1 cellular context compared by ENCODE assay signal in the genomic region with DNA sequence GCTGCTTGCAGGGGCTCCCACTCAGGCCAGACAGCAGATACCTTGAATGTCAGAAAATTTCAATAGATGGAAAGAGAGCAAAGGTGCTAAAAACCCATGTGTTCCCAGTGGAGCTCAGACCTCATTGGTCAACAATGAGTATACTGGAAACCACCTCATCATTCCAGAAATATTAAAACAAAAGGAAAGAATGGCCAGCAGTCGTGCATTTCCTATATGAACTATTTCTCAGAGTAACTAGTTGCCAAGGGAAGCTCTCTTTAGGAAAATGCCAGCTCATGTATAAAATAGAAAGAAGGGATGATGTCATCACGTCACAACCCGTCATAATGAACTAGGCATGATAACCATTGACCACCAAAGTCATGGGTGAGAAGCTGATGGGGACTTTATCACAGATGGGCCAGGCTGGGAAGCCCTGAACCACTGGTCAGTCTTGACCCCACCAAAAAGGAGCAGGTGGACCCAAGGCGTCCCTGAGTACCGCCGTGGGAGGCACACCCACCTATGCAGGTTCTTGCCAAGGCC.
A peak's percentile ranks its signal among the peaks of the same experiment; 100 is the strongest.
TF ChIP-seq lines count a peak whose summit lies in the region.

No MANE protein-coding gene starts in this region.

TF ChIP-seq in K562, 482 proteins besides CTCF, POLR2A, EP300 and RAD21:
- TF ChIP-seq MCM5 (IDR thresholded peaks at IDR 0.05; ENCODE audit: low read depth) (no peak), ZBTB7A (IDR thresholded peaks at IDR 0.05; ENCODE audit: borderline replicate concordance, control insufficient read depth, low read depth, low read length) (no peak), WHSC1 (IDR thresholded peaks at IDR 0.05; ENCODE audit: low read length) (no peak), SMARCA4 (IDR thresholded peaks at IDR 0.05) (no peak), KDM1A (IDR thresholded peaks at IDR 0.05) (no peak), PHF21A (IDR thresholded peaks at IDR 0.05; ENCODE audit: borderline replicate concordance, low read depth) (no peak), EZH2 (IDR thresholded peaks at IDR 0.05; ENCODE audit: borderline replicate concordance, low read depth, low read length) (no peak), ATF7 (IDR thresholded peaks at IDR 0.05) (peak; percentile 29; the same call in 1 of the 2 replicates), COPS2 (conservative IDR thresholded peaks at IDR 0.05) (no peak), HLTF (IDR thresholded peaks at IDR 0.05) (no peak), ZNF644 (tag; IDR thresholded peaks at IDR 0.05; ENCODE audit: low read depth) (no peak)
- TF ChIP-seq, protein P1, sequence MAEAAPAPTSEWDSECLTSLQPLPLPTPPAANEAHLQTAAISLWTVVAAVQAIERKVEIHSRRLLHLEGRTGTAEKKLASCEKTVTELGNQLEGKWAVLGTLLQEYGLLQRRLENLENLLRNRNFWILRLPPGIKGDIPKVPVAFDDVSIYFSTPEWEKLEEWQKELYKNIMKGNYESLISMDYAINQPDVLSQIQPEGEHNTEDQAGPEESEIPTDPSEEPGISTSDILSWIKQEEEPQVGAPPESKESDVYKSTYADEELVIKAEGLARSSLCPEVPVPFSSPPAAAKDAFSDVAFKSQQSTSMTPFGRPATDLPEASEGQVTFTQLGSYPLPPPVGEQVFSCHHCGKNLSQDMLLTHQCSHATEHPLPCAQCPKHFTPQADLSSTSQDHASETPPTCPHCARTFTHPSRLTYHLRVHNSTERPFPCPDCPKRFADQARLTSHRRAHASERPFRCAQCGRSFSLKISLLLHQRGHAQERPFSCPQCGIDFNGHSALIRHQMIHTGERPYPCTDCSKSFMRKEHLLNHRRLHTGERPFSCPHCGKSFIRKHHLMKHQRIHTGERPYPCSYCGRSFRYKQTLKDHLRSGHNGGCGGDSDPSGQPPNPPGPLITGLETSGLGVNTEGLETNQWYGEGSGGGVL (CRISPR knock-in tag; IDR thresholded peaks at IDR 0.05), result no peak
- TF ChIP-seq, protein P2, sequence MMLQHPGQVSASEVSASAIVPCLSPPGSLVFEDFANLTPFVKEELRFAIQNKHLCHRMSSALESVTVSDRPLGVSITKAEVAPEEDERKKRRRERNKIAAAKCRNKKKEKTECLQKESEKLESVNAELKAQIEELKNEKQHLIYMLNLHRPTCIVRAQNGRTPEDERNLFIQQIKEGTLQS (IDR thresholded peaks at IDR 0.05), result peak; percentile 77
- TF ChIP-seq, protein P2 (CRISPR knock-in tag; conservative IDR thresholded peaks at IDR 0.05), result no peak
